8 cellular contexts compared by ENCODE assay signal in genomic region chr2:33599175-33599942, GRCh38. TPM values are rescaled to one million over a fixed set of nuclear protein-coding genes. Genes with fewer than 3 reads are reported as not detected.
DNase-seq lines count a peak whose midpoint lies in the region; ATAC-seq lines count a peak whose summit lies in the region.

FAM98A (minus strand) TSS chr2:33599299; CDS start chr2:33599221, 78 bp downstream.

- peaks cover 9% of the 10 kb centered on the region for H3K36me3 Mint-ChIP-seq in activated CD4-positive, alpha-beta T cell treated with anti-CD3 and anti-CD28 coated beads, Interleukin-2, amount 10 ng/mL, durations not matched to agents 7 days and 5 days (ENCODE audit: low read depth)

- POLR2A ChIA-PET in activated CD4-positive, alpha-beta T cell treated with anti-CD3 and anti-CD28 coated beads, Interleukin-2, amount 10 ng/mL, durations not matched to agents 7 days and 5 days (lab: Charles Lee), result no interaction called here

- ATAC-seq in GM19328 (IDR thresholded peaks at IDR 0.05; ENCODE audit: unreplicated experiment) (peak; percentile 91), HG03520 (IDR thresholded peaks at IDR 0.05; ENCODE audit: unreplicated experiment) (peak; percentile 90), left colon (peak; percentile 98)

- peaks cover 33% of the 10 kb centered on the region for H3K4me1 Mint-ChIP-seq in activated CD4-positive, alpha-beta T cell treated with anti-CD3 and anti-CD28 coated beads, Interleukin-2, amount 10 ng/mL, durations not matched to agents 7 days and 5 days

- H3K27me3 Mint-ChIP-seq in activated CD4-positive, alpha-beta T cell treated with anti-CD3 and anti-CD28 coated beads, Interleukin-2, amount 10 ng/mL, durations not matched to agents 7 days and 5 days, result no peaks in the 10 kb centered on the region

- H3K9me3 Mint-ChIP-seq in activated CD4-positive, alpha-beta T cell treated with anti-CD3 and anti-CD28 coated beads, Interleukin-2, amount 10 ng/mL, durations not matched to agents 7 days and 5 days, result no peaks in the 10 kb centered on the region

- intact Hi-C loops in left colon (cut with DNase I, micrococcal nuclease), result no loop called here

- DNase-seq in C1 segment of cervical spinal cord (lab: John Stamatoyannopoulos, UW), result peak; percentile 91 to 99 (median 99)
- peak; percentile 96 for DNase-seq in NCI-H69 (lab: John Stamatoyannopoulos, UW)
- DNase-seq in activated CD4-positive, alpha-beta T cell treated with anti-CD3 and anti-CD28 coated beads, Interleukin-2, amount 10 ng/mL, durations not matched to agents 7 days and 5 days, result peak; percentile 99
- peak; percentile 64 for DNase-seq in cortex of kidney (lab: John Stamatoyannopoulos, UW)
- DNase-seq in left colon, result peak; percentile 99
- DNase-seq in stimulated activated CD4-positive, alpha-beta T cell treated with anti-CD3 and anti-CD28 coated beads, Interleukin-1b, Interleukin-23, amount 100 ng/mL, for 48 hours, result peak; percentile 99

- H3K4me3 Mint-ChIP-seq in activated CD4-positive, alpha-beta T cell treated with anti-CD3 and anti-CD28 coated beads, Interleukin-2, amount 10 ng/mL, durations not matched to agents 7 days and 5 days, result peak within 1 kb of the TSS; percentile 99

- CTCF ChIA-PET in activated CD4-positive, alpha-beta T cell treated with anti-CD3 and anti-CD28 coated beads, Interleukin-2, amount 10 ng/mL, durations not matched to agents 7 days and 5 days (lab: Charles Lee), result interaction anchor here (0.6 to 1.4 kb wide), 6 partner anchors 11 to 653 kb away, joined by 3 to 5 read pairs (median 4); partner anchors contain the start of genes LTBP1 and RASGRP3

- H3K27ac Mint-ChIP-seq in activated CD4-positive, alpha-beta T cell treated with anti-CD3 and anti-CD28 coated beads, Interleukin-2, amount 10 ng/mL, durations not matched to agents 7 days and 5 days, result peak within 1 kb of the TSS; percentile 96

RNA-seq across cellular contexts. Expression of gene FAM98A, which starts in this region (rescaled TPM):
- 10 to 100 TPM; 30.1 to 33.7 TPM for total RNA-seq in activated CD4-positive, alpha-beta T cell treated with anti-CD3 and anti-CD28 coated beads, Interleukin-2, amount 10 ng/mL, durations not matched to agents 7 days and 5 days
- 10 to 100 TPM; 28.6 to 38.0 TPM for total RNA-seq in left colon

Comparison
In these comparisons a context has a peak if more than half of its experiments do, and no peak if none do; other contexts are left out.
1. Peak in every context shown above with its lines: DNase-seq and ATAC-seq.